ENCODE assay signal across 1 cellular context in genomic region chr2:182915369-182916326, GRCh38.
TF ChIP-seq lines count a peak whose summit lies in the region.

No MANE protein-coding gene starts in this region.

TF ChIP-seq in HEK293, 187 proteins besides CTCF, POLR2A, EP300 and RAD21 (continued from another document and continues in another):
- TF ChIP-seq, protein P1, sequence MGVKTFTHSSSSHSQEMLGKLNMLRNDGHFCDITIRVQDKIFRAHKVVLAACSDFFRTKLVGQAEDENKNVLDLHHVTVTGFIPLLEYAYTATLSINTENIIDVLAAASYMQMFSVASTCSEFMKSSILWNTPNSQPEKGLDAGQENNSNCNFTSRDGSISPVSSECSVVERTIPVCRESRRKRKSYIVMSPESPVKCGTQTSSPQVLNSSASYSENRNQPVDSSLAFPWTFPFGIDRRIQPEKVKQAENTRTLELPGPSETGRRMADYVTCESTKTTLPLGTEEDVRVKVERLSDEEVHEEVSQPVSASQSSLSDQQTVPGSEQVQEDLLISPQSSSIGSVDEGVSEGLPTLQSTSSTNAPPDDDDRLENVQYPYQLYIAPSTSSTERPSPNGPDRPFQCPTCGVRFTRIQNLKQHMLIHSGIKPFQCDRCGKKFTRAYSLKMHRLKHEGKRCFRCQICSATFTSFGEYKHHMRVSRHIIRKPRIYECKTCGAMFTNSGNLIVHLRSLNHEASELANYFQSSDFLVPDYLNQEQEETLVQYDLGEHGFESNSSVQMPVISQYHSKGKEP (tag by site-specific recombination; IDR thresholded peaks at IDR 0.05), result peak; percentile 75
- TF ChIP-seq KLF9 (tag by site-specific recombination; IDR thresholded peaks at IDR 0.05; ENCODE audit: low read depth) (no peak), ZSCAN16 (tag by site-specific recombination; IDR thresholded peaks at IDR 0.05) (peak; percentile 82), BCL11A (tag by site-specific recombination; IDR thresholded peaks at IDR 0.05; ENCODE audit: low read depth) (peak; percentile 20; the same call in 1 of the 2 replicates), OSR2 (tag by site-specific recombination; IDR thresholded peaks at IDR 0.05) (peak; percentile 95), ZNF747 (tag by site-specific recombination; IDR thresholded peaks at IDR 0.05) (no peak), KLF17 (tag by site-specific recombination; IDR thresholded peaks at IDR 0.05) (0 out of 2 replicates have a peak, but pooled peaks have one; percentile 14), ZNF132 (tag by site-specific recombination; IDR thresholded peaks at IDR 0.05; ENCODE audit: borderline replicate concordance) (no peak), ZNF324 (tag by site-specific recombination; IDR thresholded peaks at IDR 0.05) (0 out of 2 replicates have a peak, but pooled peaks have one; percentile 21), ZIC2 (tag by site-specific recombination; IDR thresholded peaks at IDR 0.05) (0 out of 2 replicates have a peak, but pooled peaks have one; percentile 11), ZNF501 (tag by site-specific recombination; IDR thresholded peaks at IDR 0.05) (peak; percentile 34; the same call in 1 of the 2 replicates), ZNF660 (tag by site-specific recombination; IDR thresholded peaks at IDR 0.05) (peak; percentile 91; the same call in 1 of the 2 replicates), ZFP37 (tag by site-specific recombination; IDR thresholded peaks at IDR 0.05) (0 out of 2 replicates have a peak, but pooled peaks have one; percentile 30), ZNF664 (tag by site-specific recombination; IDR thresholded peaks at IDR 0.05) (peak; percentile 80), ZNF391 (tag by site-specific recombination; IDR thresholded peaks at IDR 0.05; ENCODE audit: borderline replicate concordance, low read depth) (no peak), ZNF639 (tag by site-specific recombination; IDR thresholded peaks at IDR 0.05) (peak; percentile 55; the same call in 1 of the 2 replicates), KLF10 (tag by site-specific recombination; IDR thresholded peaks at IDR 0.05) (0 out of 2 replicates have a peak, but pooled peaks have one; percentile 28), SCRT1 (tag by site-specific recombination; IDR thresholded peaks at IDR 0.05; ENCODE audit: borderline replicate concordance) (0 out of 2 replicates have a peak, but pooled peaks have one; percentile 57), GLIS1 (tag by site-specific recombination; IDR thresholded peaks at IDR 0.05) (peak; percentile 67; the same call in 1 of the 2 replicates), SP7 (tag by site-specific recombination; IDR thresholded peaks at IDR 0.05) (peak; percentile 75), ZNF704 (tag by site-specific recombination; IDR thresholded peaks at IDR 0.05) (no peak), IKZF3 (tag by site-specific recombination; IDR thresholded peaks at IDR 0.05) (peak; percentile 69), ZNF76 (tag by site-specific recombination; IDR thresholded peaks at IDR 0.05; ENCODE audit: borderline replicate concordance, low read depth) (no peak), GLIS2 (tag by site-specific recombination; IDR thresholded peaks at IDR 0.05) (no peak), SCRT2 (tag by site-specific recombination; IDR thresholded peaks at IDR 0.05) (no peak), PRDM1 (tag by site-specific recombination; IDR thresholded peaks at IDR 0.05) (peak; percentile 84), ZNF140 (tag by site-specific recombination; IDR thresholded peaks at IDR 0.05) (no peak), ZNF561 (tag by site-specific recombination; IDR thresholded peaks at IDR 0.05; ENCODE audit: borderline replicate concordance) (no peak), WT1 (tag by site-specific recombination; IDR thresholded peaks at IDR 0.05) (peak; percentile 70), BCL6B (tag by site-specific recombination; IDR thresholded peaks at IDR 0.05) (no peak), ZNF24 (tag by site-specific recombination; IDR thresholded peaks at IDR 0.05) (peak; percentile 95), ZNF837 (tag by site-specific recombination; IDR thresholded peaks at IDR 0.05) (no peak), ZNF394 (tag by site-specific recombination; IDR thresholded peaks at IDR 0.05; ENCODE audit: borderline replicate concordance) (peak; percentile 58; the same call in 1 of the 2 replicates), ZNF549 (tag by site-specific recombination; IDR thresholded peaks at IDR 0.05) (no peak), ZNF174 (tag by site-specific recombination; IDR thresholded peaks at IDR 0.05) (no peak), TCF7L2 (IDR thresholded peaks at IDR 0.05; ENCODE audit: borderline replicate concordance, low read depth, low read length) (no peak), ZSCAN30 (tag by site-specific recombination; IDR thresholded peaks at IDR 0.05) (peak; percentile 74; the same call in 1 of the 2 replicates), ZNF629 (tag by site-specific recombination; IDR thresholded peaks at IDR 0.05) (peak; percentile 91), ZNF169 (tag by site-specific recombination; IDR thresholded peaks at IDR 0.05) (no peak), ZNF341 (tag by site-specific recombination; IDR thresholded peaks at IDR 0.05; ENCODE audit: low read depth) (no peak), ZNF785 (tag by site-specific recombination; IDR thresholded peaks at IDR 0.05) (no peak), ZNF19 (tag by site-specific recombination; IDR thresholded peaks at IDR 0.05; ENCODE audit: low read depth) (no peak), ZNF692 (tag by site-specific recombination; IDR thresholded peaks at IDR 0.05) (no peak)
- TF ChIP-seq, protein P2, sequence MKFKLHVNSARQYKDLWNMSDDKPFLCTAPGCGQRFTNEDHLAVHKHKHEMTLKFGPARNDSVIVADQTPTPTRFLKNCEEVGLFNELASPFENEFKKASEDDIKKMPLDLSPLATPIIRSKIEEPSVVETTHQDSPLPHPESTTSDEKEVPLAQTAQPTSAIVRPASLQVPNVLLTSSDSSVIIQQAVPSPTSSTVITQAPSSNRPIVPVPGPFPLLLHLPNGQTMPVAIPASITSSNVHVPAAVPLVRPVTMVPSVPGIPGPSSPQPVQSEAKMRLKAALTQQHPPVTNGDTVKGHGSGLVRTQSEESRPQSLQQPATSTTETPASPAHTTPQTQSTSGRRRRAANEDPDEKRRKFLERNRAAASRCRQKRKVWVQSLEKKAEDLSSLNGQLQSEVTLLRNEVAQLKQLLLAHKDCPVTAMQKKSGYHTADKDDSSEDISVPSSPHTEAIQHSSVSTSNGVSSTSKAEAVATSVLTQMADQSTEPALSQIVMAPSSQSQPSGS (tag by site-specific recombination; IDR thresholded peaks at IDR 0.05; ENCODE audit: low read depth), result peak; percentile 83
- TF ChIP-seq, protein P3, sequence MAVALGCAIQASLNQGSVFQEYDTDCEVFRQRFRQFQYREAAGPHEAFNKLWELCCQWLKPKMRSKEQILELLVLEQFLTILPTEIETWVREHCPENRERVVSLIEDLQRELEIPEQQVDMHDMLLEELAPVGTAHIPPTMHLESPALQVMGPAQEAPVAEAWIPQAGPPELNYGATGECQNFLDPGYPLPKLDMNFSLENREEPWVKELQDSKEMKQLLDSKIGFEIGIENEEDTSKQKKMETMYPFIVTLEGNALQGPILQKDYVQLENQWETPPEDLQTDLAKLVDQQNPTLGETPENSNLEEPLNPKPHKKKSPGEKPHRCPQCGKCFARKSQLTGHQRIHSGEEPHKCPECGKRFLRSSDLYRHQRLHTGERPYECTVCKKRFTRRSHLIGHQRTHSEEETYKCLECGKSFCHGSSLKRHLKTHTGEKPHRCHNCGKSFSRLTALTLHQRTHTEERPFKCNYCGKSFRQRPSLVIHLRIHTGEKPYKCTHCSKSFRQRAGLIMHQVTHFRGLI (tag by site-specific recombination; IDR thresholded peaks at IDR 0.05), result no peak
- TF ChIP-seq, protein P4, sequence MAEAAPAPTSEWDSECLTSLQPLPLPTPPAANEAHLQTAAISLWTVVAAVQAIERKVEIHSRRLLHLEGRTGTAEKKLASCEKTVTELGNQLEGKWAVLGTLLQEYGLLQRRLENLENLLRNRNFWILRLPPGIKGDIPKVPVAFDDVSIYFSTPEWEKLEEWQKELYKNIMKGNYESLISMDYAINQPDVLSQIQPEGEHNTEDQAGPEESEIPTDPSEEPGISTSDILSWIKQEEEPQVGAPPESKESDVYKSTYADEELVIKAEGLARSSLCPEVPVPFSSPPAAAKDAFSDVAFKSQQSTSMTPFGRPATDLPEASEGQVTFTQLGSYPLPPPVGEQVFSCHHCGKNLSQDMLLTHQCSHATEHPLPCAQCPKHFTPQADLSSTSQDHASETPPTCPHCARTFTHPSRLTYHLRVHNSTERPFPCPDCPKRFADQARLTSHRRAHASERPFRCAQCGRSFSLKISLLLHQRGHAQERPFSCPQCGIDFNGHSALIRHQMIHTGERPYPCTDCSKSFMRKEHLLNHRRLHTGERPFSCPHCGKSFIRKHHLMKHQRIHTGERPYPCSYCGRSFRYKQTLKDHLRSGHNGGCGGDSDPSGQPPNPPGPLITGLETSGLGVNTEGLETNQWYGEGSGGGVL (tag by site-specific recombination; IDR thresholded peaks at IDR 0.05), result peak; percentile 57
- TF ChIP-seq, protein P5, sequence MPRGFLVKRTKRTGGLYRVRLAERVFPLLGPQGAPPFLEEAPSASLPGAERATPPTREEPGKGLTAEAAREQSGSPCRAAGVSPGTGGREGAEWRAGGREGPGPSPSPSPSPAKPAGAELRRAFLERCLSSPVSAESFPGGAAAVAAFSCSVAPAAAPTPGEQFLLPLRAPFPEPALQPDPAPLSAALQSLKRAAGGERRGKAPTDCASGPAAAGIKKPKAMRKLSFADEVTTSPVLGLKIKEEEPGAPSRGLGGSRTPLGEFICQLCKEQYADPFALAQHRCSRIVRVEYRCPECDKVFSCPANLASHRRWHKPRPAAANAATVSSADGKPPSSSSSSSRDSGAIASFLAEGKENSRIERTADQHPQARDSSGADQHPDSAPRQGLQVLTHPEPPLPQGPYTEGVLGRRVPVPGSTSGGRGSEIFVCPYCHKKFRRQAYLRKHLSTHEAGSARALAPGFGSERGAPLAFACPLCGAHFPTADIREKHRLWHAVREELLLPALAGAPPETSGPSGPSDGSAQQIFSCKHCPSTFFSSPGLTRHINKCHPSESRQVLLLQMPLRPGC (tag by site-specific recombination; IDR thresholded peaks at IDR 0.05), result peak; percentile 86
- TF ChIP-seq, protein P6, sequence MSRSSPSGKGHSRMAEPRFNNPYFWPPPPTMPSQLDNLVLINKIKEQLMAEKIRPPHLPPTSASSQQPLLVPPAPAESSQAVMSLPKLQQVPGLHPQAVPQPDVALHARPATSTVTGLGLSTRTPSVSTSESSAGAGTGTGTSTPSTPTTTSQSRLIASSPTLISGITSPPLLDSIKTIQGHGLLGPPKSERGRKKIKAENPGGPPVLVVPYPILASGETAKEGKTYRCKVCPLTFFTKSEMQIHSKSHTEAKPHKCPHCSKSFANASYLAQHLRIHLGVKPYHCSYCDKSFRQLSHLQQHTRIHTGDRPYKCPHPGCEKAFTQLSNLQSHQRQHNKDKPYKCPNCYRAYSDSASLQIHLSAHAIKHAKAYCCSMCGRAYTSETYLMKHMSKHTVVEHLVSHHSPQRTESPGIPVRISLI (tag by site-specific recombination; IDR thresholded peaks at IDR 0.05), result peak; percentile 86
